In genomic region chr19:47538812-47539211, GRCh38 we compare ENCODE assay signal across 26 cellular contexts. TPM values are rescaled to one million over a fixed set of nuclear protein-coding genes. Genes with fewer than 3 reads are reported as not detected.
DNase-seq lines count a peak whose midpoint lies in the region; ATAC-seq, FAIRE-seq and TF ChIP-seq lines count a peak whose summit lies in the region.
"Had no signal": no experiment of that assay in that cellular context is flagged by ENCODE, and none has a peak within 500 bp of the region (broad histone marks: within the 10 kb centered on the region; RNA-seq: fewer than 3 reads in every experiment).

No MANE protein-coding gene starts in this region.

- TF ChIP-seq CTCF in OCI-LY3 (IDR thresholded peaks at IDR 0.05; ENCODE audit: low read depth, low read length) (no peak), K562 (IDR thresholded peaks at IDR 0.05 in 2 of 3, conservative IDR thresholded peaks at IDR 0.05 in 1 of 3; ENCODE audit: insufficient read depth in 2 of 3, low read depth in 1 of 3, low read length in 3 of 3) (no peak), kidney (IDR thresholded peaks at IDR 0.05; ENCODE audit: borderline replicate concordance, extremely low read depth, insufficient read depth) (no peak)

- H3K79me1 ChIP-seq in trophoblast cell (ENCODE audit: low read length) (peaks cover 11% of the 10 kb centered on the region), mesendoderm (ENCODE audit: low read length) (no peaks in the 10 kb centered on the region)

- H2BK15ac ChIP-seq in mesendoderm (replicated peaks; ENCODE audit: low read depth): no peak overlapping the region

- no peak overlapping the region for H3K14ac ChIP-seq in trophoblast cell (ENCODE audit: low read length)

- ATAC-seq in K562 (no peak), GM21723 (IDR thresholded peaks at IDR 0.05; ENCODE audit: unreplicated experiment) (no peak)
- ATAC-seq: GM23338, HCT116 had no signal

- no peaks in the 10 kb centered on the region for H3K9me3 ChIP-seq in OCI-LY3 (ENCODE audit: insufficient read depth, low read length)
- no peaks in the 10 kb centered on the region for H3K9me3 ChIP-seq in K562 (replicated peaks; ENCODE audit: control insufficient read depth, insufficient read depth, low read depth, low read length)
- H3K9me3 ChIP-seq in kidney (ENCODE audit: control insufficient read depth in 1 of 2, low read length in 2 of 2): no peaks in the 10 kb centered on the region
- H3K9me3 ChIP-seq in trophoblast cell (ENCODE audit: insufficient read depth, low read depth, low read length): no peaks in the 10 kb centered on the region
- H3K9me3 ChIP-seq: BE2C had no signal

- DNase-seq in K562 (ENCODE audit: extremely low read depth in 1 of 4, low spot score in 3 of 4): no peak
- peak; percentile 37 for DNase-seq in kidney
- DNase-seq in trophoblast cell: no peak
- DNase-seq in NOMO-1 treated with dmso at 0.1 percent for 144 hours (lab: John Stamatoyannopoulos, UW; ENCODE audit: unreplicated experiment): no peak
- DNase-seq in mesendoderm: no peak
- DNase-seq: ACHN; BE2C; C1 segment of cervical spinal cord; CD4-positive, CD25-positive, alpha-beta regulatory T cell; CD8-positive, alpha-beta memory T cell; COR-L47; DMS79; GDM1; H7; HFFc6 had no signal

- no peak for TF ChIP-seq RAD21 in K562 (CRISPR knock-in tag; conservative IDR thresholded peaks at IDR 0.05 in 1 of 2, IDR thresholded peaks at IDR 0.05 in 1 of 2)

- peak overlapping the region; percentile 10 for H2BK12ac ChIP-seq in trophoblast cell (ENCODE audit: low read length)

- no peak overlapping the region for H4K5ac ChIP-seq in mesendoderm (ENCODE audit: low read length)

- H2AFZ ChIP-seq in OCI-LY3 (ENCODE audit: low read depth, low read length) (no peak overlapping the region), K562 (ENCODE audit: low read depth, low read length) (no peak overlapping the region), trophoblast cell (ENCODE audit: insufficient read depth, low read length, poor library complexity) (no peak overlapping the region)
- H2AFZ ChIP-seq: GM23338 had no signal

- H3K18ac ChIP-seq in trophoblast cell (ENCODE audit: low read length): no peak overlapping the region
- H3K18ac ChIP-seq in mesendoderm (ENCODE audit: low read length): no peak overlapping the region

- no peaks in the 10 kb centered on the region for H3K36me3 ChIP-seq in OCI-LY3 (replicated peaks; ENCODE audit: low read depth, low read length)
- no peaks in the 10 kb centered on the region for H3K36me3 ChIP-seq in K562 (ENCODE audit: control insufficient read depth, insufficient read depth, low read length)
- no peaks in the 10 kb centered on the region for H3K36me3 ChIP-seq in kidney (ENCODE audit: control insufficient read depth in 1 of 2, insufficient read depth in 2 of 2, low read length in 2 of 2)
- H3K36me3 ChIP-seq in trophoblast cell (ENCODE audit: control insufficient read depth in 1 of 2, insufficient read depth in 2 of 2, low read length in 2 of 2): no peaks in the 10 kb centered on the region
- H3K36me3 ChIP-seq in mesendoderm (ENCODE audit: control insufficient read depth, insufficient read depth, low read length): no peaks in the 10 kb centered on the region
- H3K36me3 ChIP-seq: BE2C had no signal

- H3K23ac ChIP-seq in trophoblast cell (ENCODE audit: low read length) (no peak overlapping the region), mesendoderm (ENCODE audit: low read length) (no peak overlapping the region)

- in situ Hi-C loops in K562 (cut with MboI): no loop called here

- H3K79me2 ChIP-seq in OCI-LY3 (ENCODE audit: low read length) (no peaks in the 10 kb centered on the region), K562 (ENCODE audit: control insufficient read depth, insufficient read depth, low read length) (no peaks in the 10 kb centered on the region), trophoblast cell (ENCODE audit: control insufficient read depth, insufficient read depth, low read length, poor library complexity) (no peaks in the 10 kb centered on the region), mesendoderm (ENCODE audit: control insufficient read depth, insufficient read depth, low read length) (no peaks in the 10 kb centered on the region)

- H2AK5ac ChIP-seq in trophoblast cell (ENCODE audit: low read length): peak overlapping the region; percentile 7
- no peak overlapping the region for H2AK5ac ChIP-seq in mesendoderm (ENCODE audit: low read length)

- no peaks in the 10 kb centered on the region for H3K9me1 ChIP-seq in K562 (ENCODE audit: control insufficient read depth, insufficient read depth, low read length)

- intact Hi-C loops in K562 (cut with micrococcal nuclease) (no loop called here), kidney (cut with DNase I) (no loop called here)

- CTCF ChIA-PET in K562 (lab: Yijun Ruan, JAX; ENCODE audit: low intra/inter-chr PET ratio): no interaction called here

- peak overlapping the region; percentile 35 for H2BK5ac ChIP-seq in trophoblast cell (ENCODE audit: low read depth, low read length, poor library complexity)
- H2BK5ac ChIP-seq in mesendoderm (ENCODE audit: low read length): no peak overlapping the region

- H4K91ac ChIP-seq in trophoblast cell (ENCODE audit: low read depth, low read length): peak overlapping the region; percentile 39

- no peak overlapping the region for H3K56ac ChIP-seq in mesendoderm (ENCODE audit: low read length)

- H2BK120ac ChIP-seq in trophoblast cell (ENCODE audit: insufficient read depth, low read length, poor library complexity) (no peak overlapping the region), mesendoderm (ENCODE audit: low read depth, low read length) (no peak overlapping the region)

- TF ChIP-seq POLR2A in K562 (conservative IDR thresholded peaks at IDR 0.05): no peak

- H3K27me3 ChIP-seq in OCI-LY3 (ENCODE audit: low read depth, low read length) (0 out of 2 replicates have a peak, but pooled peaks cover 2% of the 10 kb centered on the region), K562 (ENCODE audit: control insufficient read depth in 2 of 2, insufficient read depth in 2 of 2, low read length in 2 of 2) (peaks cover 0 to under 1% of the 10 kb centered on the region in 2 experiments; a peak in 1 of 5 replicates), trophoblast cell (ENCODE audit: insufficient read depth, low read length) (no peaks in the 10 kb centered on the region), mesendoderm (ENCODE audit: insufficient read depth, low read length, poor library complexity) (no peaks in the 10 kb centered on the region)
- H3K27me3 ChIP-seq: BE2C had no signal

- TF ChIP-seq EP300 in K562 (IDR thresholded peaks at IDR 0.05; ENCODE audit: low read length): no peak

- no peak overlapping the region for H3K27ac ChIP-seq in OCI-LY3 (ENCODE audit: low read length)
- H3K27ac ChIP-seq in K562 (ENCODE audit: extremely low read depth, low read depth, low read length): no peak overlapping the region
- no peak overlapping the region for H3K27ac ChIP-seq in kidney (ENCODE audit: low read depth in 2 of 2, low read length in 2 of 2)
- no peak overlapping the region for H3K27ac ChIP-seq in trophoblast cell (ENCODE audit: low read depth, low read length)
- no peak overlapping the region for H3K27ac ChIP-seq in mesendoderm (ENCODE audit: low read depth, low read length)
- H3K27ac ChIP-seq: HL-60 had no signal

- no peak for FAIRE-seq in K562 (lab: Jason Lieb, UNC)
- no peak for FAIRE-seq in kidney (lab: Jason Lieb, UNC)
- FAIRE-seq: D721Med, GM12892, GM18507 had no signal

- peaks cover 7% of the 10 kb centered on the region; the same call in 1 of the 2 replicates for H3K4me1 ChIP-seq in OCI-LY3 (ENCODE audit: low read length)
- peaks cover 3 to 14% of the 10 kb centered on the region in 2 experiments; a peak in 4 of 5 replicates for H3K4me1 ChIP-seq in K562 (replicated peaks in 1 of 2; ENCODE audit: control insufficient read depth in 2 of 2, insufficient read depth in 2 of 2, low read length in 2 of 2)
- H3K4me1 ChIP-seq in kidney (ENCODE audit: control insufficient read depth in 1 of 2, insufficient read depth in 1 of 2, low read depth in 1 of 2, low read length in 2 of 2): no peaks in the 10 kb centered on the region
- peaks cover 5 to 10% of the 10 kb centered on the region in 2 experiments for H3K4me1 ChIP-seq in trophoblast cell (ENCODE audit: control insufficient read depth in 1 of 2, insufficient read depth in 2 of 2, low read length in 2 of 2)
- H3K4me1 ChIP-seq in mesendoderm (ENCODE audit: control insufficient read depth, low read depth, low read length): no peaks in the 10 kb centered on the region

- POLR2A ChIA-PET in K562 (lab: Yijun Ruan, JAX): interaction anchor here (1.4 kb wide), 1 partner anchor 7 kb away, joined by 4 read pairs; no protein-coding TSS in a partner anchor

- no peak overlapping the region for H4K8ac ChIP-seq in trophoblast cell (ENCODE audit: low read depth, low read length)
- H4K8ac ChIP-seq in mesendoderm (ENCODE audit: low read depth, low read length): no peak overlapping the region

- 0 out of 2 replicates have a peak overlapping the region, but pooled peaks have one; percentile 20 for H3K4me2 ChIP-seq in OCI-LY3 (ENCODE audit: low read length)
- no peak overlapping the region; the same call in 1 of the 2 replicates for H3K4me2 ChIP-seq in K562 (ENCODE audit: insufficient read depth, low read length)
- H3K4me2 ChIP-seq in trophoblast cell (ENCODE audit: low read length): no peak overlapping the region
- no peak overlapping the region for H3K4me2 ChIP-seq in mesendoderm (ENCODE audit: low read length)
- H3K4me2 ChIP-seq: GM23338 had no signal

- WGBS in K562 (ENCODE audit: insufficient coverage, low coverage, missing lambda C conversion rate): 41% methylated on average over 5 of the region's 5 CpGs
- WGBS in trophoblast cell (ENCODE audit: extremely low coverage, insufficient coverage, insufficient read length): no CpG with 5 or more reads among the region's 5 CpGs
- WGBS in mesendoderm (ENCODE audit: extremely low coverage, insufficient coverage, low lambda C conversion rate): no CpG with 5 or more reads among the region's 5 CpGs

- H3K9ac ChIP-seq in OCI-LY3 (ENCODE audit: low read length) (no peak overlapping the region), K562 (ENCODE audit: insufficient read depth in 1 of 2, low read depth in 2 of 2, low read length in 2 of 2) (peak overlapping the region in 1 of 2 experiments; percentile 10; a peak in 1 of 4 replicates), kidney (ENCODE audit: low read length in 2 of 2) (no peak overlapping the region), trophoblast cell (ENCODE audit: low read length) (no peak overlapping the region), mesendoderm (ENCODE audit: low read length) (no peak overlapping the region)

- H3K4me3 ChIP-seq in OCI-LY3 (ENCODE audit: low read length) (no peak overlapping the region), K562 (no peak overlapping the region), kidney (ENCODE audit: low read length in 2 of 2) (no peak overlapping the region), trophoblast cell (ENCODE audit: low read depth, low read length) (no peak overlapping the region), mesendoderm (ENCODE audit: low read length) (no peak overlapping the region)
- H3K4me3 ChIP-seq: GM23338 had no signal

- BruUV-seq in K562 (replicated peaks; lab: Mats Ljungman, UMichigan): no TSS peak

- H3K4ac ChIP-seq in trophoblast cell (ENCODE audit: low read depth, low read length) (no peak overlapping the region), mesendoderm (ENCODE audit: low read depth, low read length) (no peak overlapping the region)

- H4K20me1 ChIP-seq in OCI-LY3 (ENCODE audit: insufficient read depth, low read length) (no peaks in the 10 kb centered on the region), K562 (replicated peaks; ENCODE audit: control insufficient read depth, insufficient read depth, low read length) (no peaks in the 10 kb centered on the region)

- no peak overlapping the region for H4K12ac ChIP-seq in trophoblast cell (ENCODE audit: low read depth, low read length)

RNA-seq across cellular contexts. Expression of gene NAPA, which starts 23.9 kb away (rescaled TPM):
- total RNA-seq in K562 (2011; cell fraction: chromatin; rRNA removed; ENCODE audit: low replicate concordance): 45.2 and 101 TPM in 2 replicates
- 60.4 and 69.0 TPM in 2 replicates for total RNA-seq in K562 (2011; cell fraction: nucleolus; rRNA removed)
- total RNA-seq in K562 (2011; cell fraction: nucleoplasm; rRNA removed): 46.8 and 63.8 TPM in 2 replicates
- 98.6 and 103 TPM in 2 replicates for total RNA-seq in K562 (2014; rRNA removed)
- 23.3 and 25.7 TPM in 2 replicates for total RNA-seq in K562 (2014; rRNA removed; fragmentation: Illumina TruSeq; extraction: Trizol)
- total RNA-seq in K562 (2015; rRNA removed; fragmentation: Illumina TruSeq; extraction: Trizol): 49.3 and 49.4 TPM in 2 replicates
- 88.5 and 92.6 TPM in 2 replicates for total RNA-seq in K562 (2021)
- polyA plus RNA-seq in K562 (2011; rRNA removed): 77.5 and 115 TPM in 2 replicates
- 74.7 and 132 TPM in 2 replicates for polyA plus RNA-seq in K562 (2011; cell fraction: cytosol; rRNA removed)
- polyA plus RNA-seq in K562 (2011; cell fraction: nucleus; rRNA removed): 52.5 and 61.2 TPM in 2 replicates
- 72.3 and 117 TPM in 2 replicates for polyA plus RNA-seq in K562 (2012)
- polyA plus RNA-seq in K562 (2014; fragmentation: Illumina TruSeq; extraction: Trizol): 82.2 and 88.2 TPM in 2 replicates
- polyA plus RNA-seq in K562 (2014; fragmentation: Nextera tagmentation; extraction: Ambion mirVana): 10 to 100 TPM in 1 of 2 experiments, 1 to 10 TPM in 1; 5.4 to 22.4 TPM
- 79.3 and 91.8 TPM in 2 replicates for polyA plus RNA-seq in K562 (2014; rRNA removed)
- polyA minus RNA-seq in K562 (2011; rRNA and poly(A)+ RNA removed): 66.5 and 83.7 TPM in 2 replicates
- 79.6 and 85.6 TPM in 2 replicates for polyA minus RNA-seq in K562 (2011; cell fraction: cytosol; rRNA and poly(A)+ RNA removed)
- polyA minus RNA-seq in K562 (2011; cell fraction: nucleus; rRNA and poly(A)+ RNA removed): 26.5 and 37.7 TPM in 2 replicates
- 136 TPM for total RNA-seq in kidney
- 213 TPM for polyA plus RNA-seq in kidney (ENCODE audit: insufficient read depth, low read depth, low replicate concordance)
- 86.0 and 93.0 TPM in 2 replicates for polyA plus RNA-seq in trophoblast cell (2013)
- polyA plus RNA-seq in mesendoderm (2013, experiment 1 of 2): 55.9 TPM
- polyA plus RNA-seq in mesendoderm (2013, experiment 2 of 2): 55.5 TPM

RNA-seq across cellular contexts. Expression of gene ZNF541, which starts 34.1 kb away (rescaled TPM):
- total RNA-seq in K562 (2011; cell fraction: chromatin; rRNA removed; ENCODE audit: low replicate concordance): not detected in 2 replicates
- total RNA-seq in K562 (2011; cell fraction: nucleolus; rRNA removed): not detected in 2 replicates
- total RNA-seq in K562 (2011; cell fraction: nucleoplasm; rRNA removed): not detected in 2 replicates
- 0.09 and 0.12 TPM in 2 replicates for total RNA-seq in K562 (2014; rRNA removed)
- total RNA-seq in K562 (2014; rRNA removed; fragmentation: Illumina TruSeq; extraction: Trizol): 0.03 and 0.04 TPM in 2 replicates
- 0.08 and 0.11 TPM in 2 replicates for total RNA-seq in K562 (2015; rRNA removed; fragmentation: Illumina TruSeq; extraction: Trizol)
- total RNA-seq in K562 (2021): 0.04 and 0.16 TPM in 2 replicates
- 0.06 and 0.15 TPM in 2 replicates for polyA plus RNA-seq in K562 (2011; rRNA removed)
- 0.10 and 0.15 TPM in 2 replicates for polyA plus RNA-seq in K562 (2011; cell fraction: cytosol; rRNA removed)
- 0.07 TPM in 1 of 2 replicates, not detected in the other for polyA plus RNA-seq in K562 (2011; cell fraction: nucleus; rRNA removed)
- 0.14 and 0.37 TPM in 2 replicates for polyA plus RNA-seq in K562 (2012)
- 0.07 TPM in 1 of 2 replicates, not detected in the other for polyA plus RNA-seq in K562 (2014; fragmentation: Illumina TruSeq; extraction: Trizol)
- under 1 TPM in 1 of 2 experiments, not detected in 1; 0.04 TPM for polyA plus RNA-seq in K562 (2014; fragmentation: Nextera tagmentation; extraction: Ambion mirVana)
- polyA plus RNA-seq in K562 (2014; rRNA removed): 0.03 and 0.04 TPM in 2 replicates
- polyA minus RNA-seq in K562 (2011; rRNA and poly(A)+ RNA removed): not detected in 2 replicates
- polyA minus RNA-seq in K562 (2011; cell fraction: cytosol; rRNA and poly(A)+ RNA removed): not detected in 2 replicates
- not detected in 2 replicates for polyA minus RNA-seq in K562 (2011; cell fraction: nucleus; rRNA and poly(A)+ RNA removed)
- 0.69 TPM for total RNA-seq in kidney
- polyA plus RNA-seq in kidney (ENCODE audit: insufficient read depth, low read depth, low replicate concordance): 0.86 TPM
- 0.01 and 0.08 TPM in 2 replicates for polyA plus RNA-seq in trophoblast cell (2013)
- polyA plus RNA-seq in mesendoderm (2013, experiment 1 of 2): 0.03 TPM
- polyA plus RNA-seq in mesendoderm (2013, experiment 2 of 2): 0.03 TPM
- total RNA-seq: A172, Daoy, H7, HT1080 had no signal

RNA-seq across cellular contexts. Expression of gene KPTN, which starts 54.8 kb away (rescaled TPM):
- total RNA-seq in K562 (2011; cell fraction: chromatin; rRNA removed; ENCODE audit: low replicate concordance): 6.2 and 16.4 TPM in 2 replicates
- 13.6 and 14.7 TPM in 2 replicates for total RNA-seq in K562 (2011; cell fraction: nucleolus; rRNA removed)
- total RNA-seq in K562 (2011; cell fraction: nucleoplasm; rRNA removed): 7.3 and 7.6 TPM in 2 replicates
- 8.5 and 11.9 TPM in 2 replicates for total RNA-seq in K562 (2014; rRNA removed)
- 4.9 and 6.4 TPM in 2 replicates for total RNA-seq in K562 (2014; rRNA removed; fragmentation: Illumina TruSeq; extraction: Trizol)
- 7.8 and 8.0 TPM in 2 replicates for total RNA-seq in K562 (2015; rRNA removed; fragmentation: Illumina TruSeq; extraction: Trizol)
- total RNA-seq in K562 (2021): 14.3 and 16.3 TPM in 2 replicates
- 10.0 and 10.5 TPM in 2 replicates for polyA plus RNA-seq in K562 (2011; rRNA removed)
- polyA plus RNA-seq in K562 (2011; cell fraction: cytosol; rRNA removed): 9.7 and 17.1 TPM in 2 replicates
- 28.4 and 49.7 TPM in 2 replicates for polyA plus RNA-seq in K562 (2011; cell fraction: nucleus; rRNA removed)
- 11.8 and 12.7 TPM in 2 replicates for polyA plus RNA-seq in K562 (2012)
- polyA plus RNA-seq in K562 (2014; fragmentation: Illumina TruSeq; extraction: Trizol): 12.3 and 18.2 TPM in 2 replicates
- polyA plus RNA-seq in K562 (2014; fragmentation: Nextera tagmentation; extraction: Ambion mirVana): 1 to 10 TPM in 1 of 2 experiments, under 1 TPM in 1; 0.56 to 2.7 TPM
- 16.2 and 18.6 TPM in 2 replicates for polyA plus RNA-seq in K562 (2014; rRNA removed)
- 2.6 and 4.0 TPM in 2 replicates for polyA minus RNA-seq in K562 (2011; rRNA and poly(A)+ RNA removed)
- polyA minus RNA-seq in K562 (2011; cell fraction: cytosol; rRNA and poly(A)+ RNA removed): 2.9 and 5.1 TPM in 2 replicates
- 2.8 TPM in 2 replicates for polyA minus RNA-seq in K562 (2011; cell fraction: nucleus; rRNA and poly(A)+ RNA removed)
- total RNA-seq in kidney: 7.4 TPM
- polyA plus RNA-seq in kidney (ENCODE audit: insufficient read depth, low read depth, low replicate concordance): 25.5 TPM
- 11.2 TPM in 2 replicates for polyA plus RNA-seq in trophoblast cell (2013)
- polyA plus RNA-seq in mesendoderm (2013, experiment 1 of 2): 22.4 TPM
- 22.2 TPM for polyA plus RNA-seq in mesendoderm (2013, experiment 2 of 2)
